ENCODE assay signal across 9 cellular contexts in genomic region chr18:1663879-1664705, GRCh38.
DNase-seq lines count a peak whose midpoint lies in the region; TF ChIP-seq lines count a peak whose summit lies in the region.
"Had no signal": no experiment of that assay in that cellular context is flagged by ENCODE, and none has a peak within 500 bp of the region (broad histone marks: within the 10 kb centered on the region; RNA-seq: fewer than 3 reads in every experiment).

No MANE protein-coding gene starts in this region.

- H3K36me3 ChIP-seq in HEK293 (ENCODE audit: control insufficient read depth in 2 of 2, insufficient read depth in 1 of 2, low read length in 2 of 2) (no peaks in the 10 kb centered on the region), liver (ENCODE audit: control insufficient read depth in 4 of 4, insufficient read depth in 3 of 4, low read depth in 1 of 4, low read length in 3 of 4) (no peaks in the 10 kb centered on the region), vagina (no peaks in the 10 kb centered on the region)
- H3K36me3 ChIP-seq: ascending aorta had no signal

- intact Hi-C loops in MCF 10A (cut with micrococcal nuclease) = loop anchor here (1.0 to 10.0 kb wide), 3 partner anchors 419 to 881 kb away; no protein-coding TSS in a partner anchor
- intact Hi-C loops in vagina (cut with DNase I) = no loop called here

- no peak overlapping the region for H3K27ac Mint-ChIP-seq in activated CD4-positive, alpha-beta T cell treated with anti-CD3 and anti-CD28 coated beads, Interleukin-2, amount 10 ng/mL, durations not matched to agents 7 days and 5 days
- no peak overlapping the region for H3K27ac Mint-ChIP-seq in MCF 10A (ENCODE audit: low read depth, unreplicated experiment)

- no TSS peak for BruUV-seq in MCF 10A (replicated peaks; lab: Mats Ljungman, UMichigan)

- 36% methylated on average over 12 of the region's 12 CpGs for WGBS in liver

- peak; percentile 42 for DNase-seq in activated CD4-positive, alpha-beta T cell treated with anti-CD3 and anti-CD28 coated beads, Interleukin-2, amount 10 ng/mL, durations not matched to agents 7 days and 5 days
- DNase-seq in activated CD4-positive, alpha-beta T cell treated with anti-CD3 and anti-CD28 coated beads, Interleukin-2, amount 50 U/mL, for 4 hours = no peak
- DNase-seq in NCI-H460 (ENCODE audit: extremely low read depth, low read depth) = peak; percentile 24
- peak; percentile 70 for DNase-seq in MCF 10A (ENCODE audit: unreplicated experiment)
- DNase-seq in vagina (ENCODE audit: extremely low spot score in 2 of 2) = no peak
- DNase-seq in NCI-H1436 (lab: John Stamatoyannopoulos, UW) = no peak

- H3K4me3 ChIP-seq in HEK293 (ENCODE audit: low read depth, low read length) (no peak overlapping the region), liver (ENCODE audit: low read depth in 1 of 3, low read length in 3 of 3) (no peak overlapping the region), vagina (no peak overlapping the region)
- H3K4me3 ChIP-seq: ascending aorta had no signal

- H3K9ac ChIP-seq in liver (ENCODE audit: low read depth in 1 of 2, low read length in 2 of 2) = no peak overlapping the region

- H3K27me3 ChIP-seq in liver (ENCODE audit: control insufficient read depth in 4 of 4, insufficient read depth in 4 of 4, low read length in 3 of 4) (no peaks in the 10 kb centered on the region), vagina (no peaks in the 10 kb centered on the region)
- H3K27me3 ChIP-seq: ascending aorta had no signal

- peak; percentile 76 to 79 for TF ChIP-seq RAD21 in liver (IDR thresholded peaks at IDR 0.05)

- CTCF ChIA-PET in activated CD4-positive, alpha-beta T cell treated with anti-CD3 and anti-CD28 coated beads, Interleukin-2, amount 10 ng/mL, durations not matched to agents 7 days and 5 days (lab: Charles Lee) = no interaction called here
- CTCF ChIA-PET in HEK293 (lab: Yijun Ruan, JAX) = interaction anchor here (0.6 to 1.9 kb wide), 27 partner anchors 9 to 1960 kb away, joined by 3 to 14 read pairs (median 3); no protein-coding TSS in a partner anchor
- CTCF ChIA-PET in MCF 10A (lab: Yijun Ruan, JAX) = interaction anchor here (0.6 to 2.7 kb wide), 66 partner anchors 9 to 1408 kb away, joined by 3 to 29 read pairs (median 4); no protein-coding TSS in a partner anchor

- H3K4me1 ChIP-seq in HEK293 (ENCODE audit: control insufficient read depth, insufficient read depth, low read length) = no peaks in the 10 kb centered on the region
- peaks cover 0 to 4% (median 0%) of the 10 kb centered on the region in 4 donors for H3K4me1 ChIP-seq in liver (ENCODE audit: control insufficient read depth in 4 of 4, insufficient read depth in 4 of 4, low read length in 3 of 4)
- no peaks in the 10 kb centered on the region for H3K4me1 ChIP-seq in vagina
- H3K4me1 ChIP-seq: ascending aorta had no signal

- no peak overlapping the region for H3K4me3 Mint-ChIP-seq in activated CD4-positive, alpha-beta T cell treated with anti-CD3 and anti-CD28 coated beads, Interleukin-2, amount 10 ng/mL, durations not matched to agents 7 days and 5 days
- no peak overlapping the region for H3K4me3 Mint-ChIP-seq in MCF 10A (ENCODE audit: unreplicated experiment)

- no peaks in the 10 kb centered on the region for H3K27me3 Mint-ChIP-seq in activated CD4-positive, alpha-beta T cell treated with anti-CD3 and anti-CD28 coated beads, Interleukin-2, amount 10 ng/mL, durations not matched to agents 7 days and 5 days
- H3K27me3 Mint-ChIP-seq in MCF 10A (ENCODE audit: insufficient read depth, unreplicated experiment) = no peaks in the 10 kb centered on the region

- no peaks in the 10 kb centered on the region for H3K9me3 Mint-ChIP-seq in activated CD4-positive, alpha-beta T cell treated with anti-CD3 and anti-CD28 coated beads, Interleukin-2, amount 10 ng/mL, durations not matched to agents 7 days and 5 days
- no peaks in the 10 kb centered on the region for H3K9me3 Mint-ChIP-seq in MCF 10A (ENCODE audit: unreplicated experiment)

- TF ChIP-seq POLR2A in vagina (IDR thresholded peaks at IDR 0.05) = no peak

- POLR2A ChIA-PET in activated CD4-positive, alpha-beta T cell treated with anti-CD3 and anti-CD28 coated beads, Interleukin-2, amount 10 ng/mL, durations not matched to agents 7 days and 5 days (lab: Charles Lee) = no interaction called here
- POLR2A ChIA-PET in HEK293 (lab: Yijun Ruan, JAX) = no interaction called here
- POLR2A ChIA-PET in MCF 10A (lab: Yijun Ruan, JAX) = interaction anchor here (0.6 to 1.2 kb wide), 2 partner anchors 441 to 559 kb away, joined by 3 read pairs; no protein-coding TSS in a partner anchor

- no peaks in the 10 kb centered on the region for H3K36me3 Mint-ChIP-seq in activated CD4-positive, alpha-beta T cell treated with anti-CD3 and anti-CD28 coated beads, Interleukin-2, amount 10 ng/mL, durations not matched to agents 7 days and 5 days (ENCODE audit: low read depth)
- H3K36me3 Mint-ChIP-seq in MCF 10A (ENCODE audit: insufficient read depth, unreplicated experiment) = no peaks in the 10 kb centered on the region

- H3K9me3 ChIP-seq in HEK293 (ENCODE audit: control insufficient read depth, insufficient read depth, low read depth, low read length) = no peaks in the 10 kb centered on the region
- H3K9me3 ChIP-seq in liver (ENCODE audit: control insufficient read depth in 4 of 4, low read length in 3 of 4) = no peaks in the 10 kb centered on the region
- H3K9me3 ChIP-seq in vagina = no peaks in the 10 kb centered on the region
- H3K9me3 ChIP-seq: ascending aorta had no signal

- TF ChIP-seq CTCF in HEK293 (tag by site-specific recombination; IDR thresholded peaks at IDR 0.05) (peak; percentile 32; the same call in 1 of the 2 replicates), MCF 10A (IDR thresholded peaks at IDR 0.05; ENCODE audit: unreplicated experiment) (peak; percentile 64), liver (IDR thresholded peaks at IDR 0.05; ENCODE audit: low read depth, low read length, missing input control) (peak; percentile 56), vagina (IDR thresholded peaks at IDR 0.05) (peak in 1 of 3 experiments; percentile 20)

- no peaks in the 10 kb centered on the region for H3K4me1 Mint-ChIP-seq in activated CD4-positive, alpha-beta T cell treated with anti-CD3 and anti-CD28 coated beads, Interleukin-2, amount 10 ng/mL, durations not matched to agents 7 days and 5 days
- H3K4me1 Mint-ChIP-seq in MCF 10A (ENCODE audit: insufficient read depth, unreplicated experiment) = peaks cover 6% of the 10 kb centered on the region

- H3K27ac ChIP-seq in HEK293 (ENCODE audit: extremely low read depth, low read depth, low read length) (no peak overlapping the region), liver (ENCODE audit: low read depth in 1 of 2, low read length in 2 of 2) (no peak overlapping the region), vagina (no peak overlapping the region)
- H3K27ac ChIP-seq: ascending aorta had no signal

TF ChIP-seq in HEK293, 187 proteins besides CTCF, POLR2A, EP300 and RAD21:
- no peak for TF ChIP-seq ZNF624 (tag by site-specific recombination; IDR thresholded peaks at IDR 0.05)
- TF ChIP-seq ZNF654 (tag by site-specific recombination; IDR thresholded peaks at IDR 0.05; ENCODE audit: low read depth) = peak; percentile 38
- TF ChIP-seq ZNF175 (tag by site-specific recombination; IDR thresholded peaks at IDR 0.05) = no peak

TF ChIP-seq in liver, 16 proteins besides CTCF, POLR2A, EP300 and RAD21:
- TF ChIP-seq RXRA (IDR thresholded peaks at IDR 0.05) = no peak

Comparison
In these comparisons a context has a peak if more than half of its experiments do, and no peak if none do; other contexts are left out.
1. DNase-seq: peak in activated CD4-positive, alpha-beta T cell treated with anti-CD3 and anti-CD28 coated beads, Interleukin-2, amount 10 ng/mL, durations not matched to agents 7 days and 5 days (single experiment), NCI-H460 (single experiment) and MCF 10A (single experiment); none in activated CD4-positive, alpha-beta T cell treated with anti-CD3 and anti-CD28 coated beads, Interleukin-2, amount 50 U/mL, for 4 hours (0 of 2), vagina (0 of 2) and NCI-H1436 (single experiment).